ENCODE assay signal across 9 cellular contexts in genomic region chr2:68978098-68978497, GRCh38. TPM values are rescaled to one million over a fixed set of nuclear protein-coding genes. Genes with fewer than 3 reads are reported as not detected.
"Had no signal": no experiment of that assay in that cellular context is flagged by ENCODE, and none has a peak within 500 bp of the region (broad histone marks: within the 10 kb centered on the region; RNA-seq: fewer than 3 reads in every experiment).

No MANE protein-coding gene starts in this region.

- H3K4me1 Mint-ChIP-seq: GM23338 had no signal

- ATAC-seq: GM23338 had no signal

- H3K27ac Mint-ChIP-seq: GM23338, HFFc6 had no signal

- H3K4me3 Mint-ChIP-seq: GM23338, H9, HFFc6 had no signal

- H3K9me3 Mint-ChIP-seq: GM23338, H9, HFFc6 had no signal

- DNase-seq: H9, HCEC 1CT, HFFc6, IMR-90, KBM-7 had no signal

- H3K4me3 ChIP-seq: GM23338 had no signal

- H3K27ac ChIP-seq: HL-60 had no signal

RNA-seq across cellular contexts. Expression of gene GKN1, which starts 3.7 kb away (rescaled TPM):
- total RNA-seq: GM23338, H1, H9, HFFc6, HT1080, IMR-90 had no signal

RNA-seq across cellular contexts. Expression of gene GKN2, which starts 25.4 kb away (rescaled TPM):
- total RNA-seq: GM23338, H1, H9, HFFc6, HT1080, IMR-90 had no signal
